In genomic region chr1:100941580-100942216, GRCh38 we compare ENCODE assay signal across 18 cellular contexts.
DNase-seq lines count a peak whose midpoint lies in the region; ATAC-seq and TF ChIP-seq lines count a peak whose summit lies in the region.
"Had no signal": no experiment of that assay in that cellular context is flagged by ENCODE, and none has a peak within 500 bp of the region (broad histone marks: within the 10 kb centered on the region; RNA-seq: fewer than 3 reads in every experiment).

No MANE protein-coding gene starts in this region.

- H3K27ac Mint-ChIP-seq in activated T-cell treated with anti-CD3 and anti-CD28 coated beads, Interleukin-2, amount 50 U/mL, for 24 hours = peak overlapping the region; percentile 97
- H3K27ac Mint-ChIP-seq in activated naive CD8-positive, alpha-beta T cell treated with anti-CD3 and anti-CD28 coated beads, Interleukin-2, amount 50 U/mL, for 24 hours = peak overlapping the region; percentile 99
- H3K27ac Mint-ChIP-seq in stimulated activated naive B cell treated with anti-CD40 and anti-IgM and Interleukin-4, amounts not matched to agents 10 μg/mL and 1 μg/mL and 100 μg/mL, for 72 hours = peak overlapping the region; percentile 96
- H3K27ac Mint-ChIP-seq: progenitor cell of endocrine pancreas had no signal

- peak; percentile 16 for ATAC-seq in HG02885 (IDR thresholded peaks at IDR 0.05; ENCODE audit: poor library complexity, unreplicated experiment)
- peak; percentile 70 for ATAC-seq in activated naive CD8-positive, alpha-beta T cell treated with anti-CD3 and anti-CD28 coated beads, Interleukin-2, amount 50 U/mL, for 24 hours
- ATAC-seq in stimulated activated naive B cell treated with anti-CD40 and anti-IgM and Interleukin-4, amounts not matched to agents 10 μg/mL and 1 μg/mL and 100 μg/mL, for 72 hours (replicated peaks) = no peak
- ATAC-seq in HG02678 (IDR thresholded peaks at IDR 0.05; ENCODE audit: unreplicated experiment) = no peak
- ATAC-seq: PC-3 had no signal

- H3K4me1 Mint-ChIP-seq in activated T-cell treated with anti-CD3 and anti-CD28 coated beads, Interleukin-2, amount 50 U/mL, for 24 hours (ENCODE audit: low read depth) = peaks cover 53% of the 10 kb centered on the region
- H3K4me1 Mint-ChIP-seq in activated naive CD8-positive, alpha-beta T cell treated with anti-CD3 and anti-CD28 coated beads, Interleukin-2, amount 50 U/mL, for 24 hours = peaks cover 36% of the 10 kb centered on the region
- peaks cover 32 to 49% of the 10 kb centered on the region in 2 donors for H3K4me1 Mint-ChIP-seq in stimulated activated naive B cell treated with anti-CD40 and anti-IgM and Interleukin-4, amounts not matched to agents 10 μg/mL and 1 μg/mL and 100 μg/mL, for 72 hours

- no peak for TF ChIP-seq POLR2A in erythroblast (IDR thresholded peaks at IDR 0.05; ENCODE audit: low read length)

- peak overlapping the region; percentile 41 for H3K4me3 Mint-ChIP-seq in activated T-cell treated with anti-CD3 and anti-CD28 coated beads, Interleukin-2, amount 50 U/mL, for 24 hours
- peak overlapping the region; percentile 24 for H3K4me3 Mint-ChIP-seq in activated naive CD8-positive, alpha-beta T cell treated with anti-CD3 and anti-CD28 coated beads, Interleukin-2, amount 50 U/mL, for 24 hours
- H3K4me3 Mint-ChIP-seq in stimulated activated naive B cell treated with anti-CD40 and anti-IgM and Interleukin-4, amounts not matched to agents 10 μg/mL and 1 μg/mL and 100 μg/mL, for 72 hours = peak overlapping the region; percentile 20 to 47

- peaks cover 90% of the 10 kb centered on the region for H3K36me3 Mint-ChIP-seq in activated T-cell treated with anti-CD3 and anti-CD28 coated beads, Interleukin-2, amount 50 U/mL, for 24 hours (ENCODE audit: low read depth)
- peaks cover 89% of the 10 kb centered on the region for H3K36me3 Mint-ChIP-seq in activated naive CD8-positive, alpha-beta T cell treated with anti-CD3 and anti-CD28 coated beads, Interleukin-2, amount 50 U/mL, for 24 hours (ENCODE audit: low read depth)
- peaks cover 50 to 66% of the 10 kb centered on the region in 2 donors for H3K36me3 Mint-ChIP-seq in stimulated activated naive B cell treated with anti-CD40 and anti-IgM and Interleukin-4, amounts not matched to agents 10 μg/mL and 1 μg/mL and 100 μg/mL, for 72 hours

- H3K9me3 Mint-ChIP-seq in activated T-cell treated with anti-CD3 and anti-CD28 coated beads, Interleukin-2, amount 50 U/mL, for 24 hours = peaks cover 38% of the 10 kb centered on the region
- peaks cover 17% of the 10 kb centered on the region for H3K9me3 Mint-ChIP-seq in activated naive CD8-positive, alpha-beta T cell treated with anti-CD3 and anti-CD28 coated beads, Interleukin-2, amount 50 U/mL, for 24 hours
- H3K9me3 Mint-ChIP-seq in stimulated activated naive B cell treated with anti-CD40 and anti-IgM and Interleukin-4, amounts not matched to agents 10 μg/mL and 1 μg/mL and 100 μg/mL, for 72 hours = peaks cover 5 to 11% of the 10 kb centered on the region in 2 donors

- DNase-seq in activated T-cell treated with anti-CD3 and anti-CD28 coated beads, Interleukin-2, amount 50 U/mL, for 24 hours = no peak
- no peak for DNase-seq in activated T-cell treated with anti-CD3 and anti-CD28 coated beads, Interleukin-2, amount 50 U/mL, for 48 hours
- DNase-seq in activated naive CD8-positive, alpha-beta T cell treated with anti-CD3 and anti-CD28 coated beads, Interleukin-2, amount 50 U/mL, for 24 hours = peak; percentile 18
- no peak for DNase-seq in stimulated activated naive B cell treated with anti-CD40 and anti-IgM and Interleukin-4, amounts not matched to agents 10 μg/mL and 1 μg/mL and 100 μg/mL, for 72 hours
- DNase-seq in erythroblast (lab: John Stamatoyannopoulos, UW) = no peak
- DNase-seq in NCI-H774 (lab: John Stamatoyannopoulos, UW) = no peak
- DNase-seq: amniotic stem cell, DMS79, dorsolateral prefrontal cortex, foreskin melanocyte, mesenchymal stem cell, NCI-H1436, NCI-H2171 treated with DMSO at 0.1 percent for 48 hours, NCI-H748 treated with DMSO at 0.1 percent for 48 hours, PC-3 had no signal

- peaks cover 2% of the 10 kb centered on the region for H3K27me3 Mint-ChIP-seq in activated T-cell treated with anti-CD3 and anti-CD28 coated beads, Interleukin-2, amount 50 U/mL, for 24 hours
- H3K27me3 Mint-ChIP-seq in activated naive CD8-positive, alpha-beta T cell treated with anti-CD3 and anti-CD28 coated beads, Interleukin-2, amount 50 U/mL, for 24 hours = peaks cover 3% of the 10 kb centered on the region
- H3K27me3 Mint-ChIP-seq in stimulated activated naive B cell treated with anti-CD40 and anti-IgM and Interleukin-4, amounts not matched to agents 10 μg/mL and 1 μg/mL and 100 μg/mL, for 72 hours = peaks cover 0 to 4% of the 10 kb centered on the region in 2 donors
- H3K27me3 Mint-ChIP-seq: progenitor cell of endocrine pancreas had no signal

Comparison
In these comparisons a context has a peak if more than half of its experiments do, and no peak if none do; other contexts are left out.
1. ATAC-seq: peak in HG02885 (single experiment) and activated naive CD8-positive, alpha-beta T cell treated with anti-CD3 and anti-CD28 coated beads, Interleukin-2, amount 50 U/mL, for 24 hours (single experiment); none in stimulated activated naive B cell treated with anti-CD40 and anti-IgM and Interleukin-4, amounts not matched to agents 10 μg/mL and 1 μg/mL and 100 μg/mL, for 72 hours (0 of 2) and HG02678 (single experiment).
2. Peak in every context shown above with its lines, with median percentiles within 50 percentile points of each other: H3K27ac Mint-ChIP-seq and H3K4me3 Mint-ChIP-seq.